2 cellular contexts compared by ENCODE assay signal in the genomic region with DNA sequence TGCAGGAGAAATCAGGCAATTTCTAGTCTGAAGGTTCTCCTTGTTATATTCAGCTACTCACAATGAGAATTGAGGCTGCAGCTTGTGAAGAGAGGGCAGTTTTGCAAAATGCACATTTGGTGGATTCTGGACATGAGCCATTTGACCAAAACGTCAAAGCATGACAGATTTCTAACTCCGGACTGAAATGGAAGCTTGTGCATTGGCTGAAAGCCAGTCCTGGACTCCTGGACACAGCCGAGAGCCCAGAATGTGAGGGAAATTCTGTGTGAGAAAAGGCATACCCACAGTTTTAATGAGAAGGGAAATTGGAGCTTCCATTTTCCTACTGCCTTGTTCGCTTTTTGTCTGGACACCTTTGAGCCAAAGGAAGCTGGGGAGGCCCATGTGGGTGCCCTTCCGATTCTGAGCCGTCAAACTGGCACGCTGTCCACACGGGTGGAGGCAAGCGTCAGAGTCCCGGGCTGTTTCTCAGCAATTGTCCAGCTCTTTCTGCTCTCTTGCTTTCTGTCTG.
TF ChIP-seq lines count a peak whose summit lies in the region.

No MANE protein-coding gene starts in this region.

TF ChIP-seq in IMR-90, 13 proteins besides CTCF, POLR2A, EP300 and RAD21:
- TF ChIP-seq CHD1 (IDR thresholded peaks at IDR 0.05; ENCODE audit: low read depth, low read length) = no peak
- TF ChIP-seq, protein P1, sequence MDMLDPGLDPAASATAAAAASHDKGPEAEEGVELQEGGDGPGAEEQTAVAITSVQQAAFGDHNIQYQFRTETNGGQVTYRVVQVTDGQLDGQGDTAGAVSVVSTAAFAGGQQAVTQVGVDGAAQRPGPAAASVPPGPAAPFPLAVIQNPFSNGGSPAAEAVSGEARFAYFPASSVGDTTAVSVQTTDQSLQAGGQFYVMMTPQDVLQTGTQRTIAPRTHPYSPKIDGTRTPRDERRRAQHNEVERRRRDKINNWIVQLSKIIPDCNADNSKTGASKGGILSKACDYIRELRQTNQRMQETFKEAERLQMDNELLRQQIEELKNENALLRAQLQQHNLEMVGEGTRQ (IDR thresholded peaks at IDR 0.05; ENCODE audit: low read depth, low read length) = no peak
- no peak for TF ChIP-seq MAFK (IDR thresholded peaks at IDR 0.05; ENCODE audit: low read depth, low read length)
- no peak for TF ChIP-seq FOS (IDR thresholded peaks at IDR 0.05; ENCODE audit: low read depth, low read length)
- TF ChIP-seq SMC3 (IDR thresholded peaks at IDR 0.05; ENCODE audit: low read depth, low read length) = no peak
- TF ChIP-seq MAZ (IDR thresholded peaks at IDR 0.05; ENCODE audit: borderline replicate concordance, low read depth, low read length) = no peak
- TF ChIP-seq, protein P2, sequence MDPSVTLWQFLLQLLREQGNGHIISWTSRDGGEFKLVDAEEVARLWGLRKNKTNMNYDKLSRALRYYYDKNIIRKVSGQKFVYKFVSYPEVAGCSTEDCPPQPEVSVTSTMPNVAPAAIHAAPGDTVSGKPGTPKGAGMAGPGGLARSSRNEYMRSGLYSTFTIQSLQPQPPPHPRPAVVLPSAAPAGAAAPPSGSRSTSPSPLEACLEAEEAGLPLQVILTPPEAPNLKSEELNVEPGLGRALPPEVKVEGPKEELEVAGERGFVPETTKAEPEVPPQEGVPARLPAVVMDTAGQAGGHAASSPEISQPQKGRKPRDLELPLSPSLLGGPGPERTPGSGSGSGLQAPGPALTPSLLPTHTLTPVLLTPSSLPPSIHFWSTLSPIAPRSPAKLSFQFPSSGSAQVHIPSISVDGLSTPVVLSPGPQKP (IDR thresholded peaks at IDR 0.05; ENCODE audit: borderline replicate concordance, low read depth, low read length) = no peak
- TF ChIP-seq CEBPB (IDR thresholded peaks at IDR 0.05; ENCODE audit: low read depth, low read length) = no peak
- TF ChIP-seq NFE2L2 (IDR thresholded peaks at IDR 0.05; ENCODE audit: low read depth, low read length) = no peak
- TF ChIP-seq RCOR1 (IDR thresholded peaks at IDR 0.05; ENCODE audit: insufficient replicate concordance, low read length) = no peak
- TF ChIP-seq MXI1 (IDR thresholded peaks at IDR 0.05; ENCODE audit: borderline replicate concordance, low read depth, low read length) = no peak
- no peak for TF ChIP-seq RFX5 (IDR thresholded peaks at IDR 0.05; ENCODE audit: low read depth, low read length)

TF ChIP-seq in HepG2, 621 proteins besides CTCF, POLR2A, EP300 and RAD21 (continues in another document):
- TF ChIP-seq NR2F6 (IDR thresholded peaks at IDR 0.05) (no peak), NR2F6 (CRISPR knock-in tag; IDR thresholded peaks at IDR 0.05) (no peak), HES4 (CRISPR knock-in tag; IDR thresholded peaks at IDR 0.05; ENCODE audit: borderline replicate concordance) (no peak), YEATS2 (CRISPR knock-in tag; IDR thresholded peaks at IDR 0.05; ENCODE audit: borderline replicate concordance) (no peak), ZBTB38 (CRISPR knock-in tag; IDR thresholded peaks at IDR 0.05) (peak; percentile 78), SALL1 (CRISPR knock-in tag; IDR thresholded peaks at IDR 0.05) (0 out of 2 replicates have a peak, but pooled peaks have one; percentile 4), ZNF7 (CRISPR knock-in tag; IDR thresholded peaks at IDR 0.05) (no peak), PAWR (CRISPR knock-in tag; IDR thresholded peaks at IDR 0.05; ENCODE audit: borderline replicate concordance) (no peak), U2AF1 (optimal IDR thresholded peaks at IDR 0.05; ENCODE audit: low read depth, low read length) (no peak), ARHGAP35 (CRISPR knock-in tag; IDR thresholded peaks at IDR 0.05; ENCODE audit: borderline replicate concordance) (no peak), ZNF724P (CRISPR knock-in tag; IDR thresholded peaks at IDR 0.05; ENCODE audit: borderline replicate concordance) (0 out of 2 replicates have a peak, but pooled peaks have one; percentile 29), IKZF5 (CRISPR knock-in tag; IDR thresholded peaks at IDR 0.05) (no peak), SAFB2 (CRISPR knock-in tag; IDR thresholded peaks at IDR 0.05; ENCODE audit: borderline replicate concordance, low read depth) (no peak), NCOA1 (CRISPR knock-in tag; IDR thresholded peaks at IDR 0.05) (no peak), ARNTL (CRISPR knock-in tag; IDR thresholded peaks at IDR 0.05) (no peak), TGIF2 (CRISPR knock-in tag; IDR thresholded peaks at IDR 0.05) (0 out of 2 replicates have a peak, but pooled peaks have one; percentile 14), ZMYM2 (CRISPR knock-in tag; IDR thresholded peaks at IDR 0.05) (no peak), ZNF33B (CRISPR knock-in tag; IDR thresholded peaks at IDR 0.05) (0 out of 2 replicates have a peak, but pooled peaks have one; percentile 59), ZNF24 (IDR thresholded peaks at IDR 0.05) (no peak), SOX13 (IDR thresholded peaks at IDR 0.05) (no peak), SOX13 (CRISPR knock-in tag; conservative IDR thresholded peaks at IDR 0.05 in 1 of 2, IDR thresholded peaks at IDR 0.05 in 1 of 2) (no peak), NRL (CRISPR knock-in tag; IDR thresholded peaks at IDR 0.05; ENCODE audit: borderline replicate concordance) (no peak), ASH2L (IDR thresholded peaks at IDR 0.05; ENCODE audit: insufficient read length, low read depth, low read length) (no peak)
- TF ChIP-seq, protein P3, sequence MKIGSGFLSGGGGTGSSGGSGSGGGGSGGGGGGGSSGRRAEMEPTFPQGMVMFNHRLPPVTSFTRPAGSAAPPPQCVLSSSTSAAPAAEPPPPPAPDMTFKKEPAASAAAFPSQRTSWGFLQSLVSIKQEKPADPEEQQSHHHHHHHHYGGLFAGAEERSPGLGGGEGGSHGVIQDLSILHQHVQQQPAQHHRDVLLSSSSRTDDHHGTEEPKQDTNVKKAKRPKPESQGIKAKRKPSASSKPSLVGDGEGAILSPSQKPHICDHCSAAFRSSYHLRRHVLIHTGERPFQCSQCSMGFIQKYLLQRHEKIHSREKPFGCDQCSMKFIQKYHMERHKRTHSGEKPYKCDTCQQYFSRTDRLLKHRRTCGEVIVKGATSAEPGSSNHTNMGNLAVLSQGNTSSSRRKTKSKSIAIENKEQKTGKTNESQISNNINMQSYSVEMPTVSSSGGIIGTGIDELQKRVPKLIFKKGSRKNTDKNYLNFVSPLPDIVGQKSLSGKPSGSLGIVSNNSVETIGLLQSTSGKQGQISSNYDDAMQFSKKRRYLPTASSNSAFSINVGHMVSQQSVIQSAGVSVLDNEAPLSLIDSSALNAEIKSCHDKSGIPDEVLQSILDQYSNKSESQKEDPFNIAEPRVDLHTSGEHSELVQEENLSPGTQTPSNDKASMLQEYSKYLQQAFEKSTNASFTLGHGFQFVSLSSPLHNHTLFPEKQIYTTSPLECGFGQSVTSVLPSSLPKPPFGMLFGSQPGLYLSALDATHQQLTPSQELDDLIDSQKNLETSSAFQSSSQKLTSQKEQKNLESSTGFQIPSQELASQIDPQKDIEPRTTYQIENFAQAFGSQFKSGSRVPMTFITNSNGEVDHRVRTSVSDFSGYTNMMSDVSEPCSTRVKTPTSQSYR (CRISPR knock-in tag; IDR thresholded peaks at IDR 0.05; ENCODE audit: borderline replicate concordance) = no peak
- TF ChIP-seq, protein P4, sequence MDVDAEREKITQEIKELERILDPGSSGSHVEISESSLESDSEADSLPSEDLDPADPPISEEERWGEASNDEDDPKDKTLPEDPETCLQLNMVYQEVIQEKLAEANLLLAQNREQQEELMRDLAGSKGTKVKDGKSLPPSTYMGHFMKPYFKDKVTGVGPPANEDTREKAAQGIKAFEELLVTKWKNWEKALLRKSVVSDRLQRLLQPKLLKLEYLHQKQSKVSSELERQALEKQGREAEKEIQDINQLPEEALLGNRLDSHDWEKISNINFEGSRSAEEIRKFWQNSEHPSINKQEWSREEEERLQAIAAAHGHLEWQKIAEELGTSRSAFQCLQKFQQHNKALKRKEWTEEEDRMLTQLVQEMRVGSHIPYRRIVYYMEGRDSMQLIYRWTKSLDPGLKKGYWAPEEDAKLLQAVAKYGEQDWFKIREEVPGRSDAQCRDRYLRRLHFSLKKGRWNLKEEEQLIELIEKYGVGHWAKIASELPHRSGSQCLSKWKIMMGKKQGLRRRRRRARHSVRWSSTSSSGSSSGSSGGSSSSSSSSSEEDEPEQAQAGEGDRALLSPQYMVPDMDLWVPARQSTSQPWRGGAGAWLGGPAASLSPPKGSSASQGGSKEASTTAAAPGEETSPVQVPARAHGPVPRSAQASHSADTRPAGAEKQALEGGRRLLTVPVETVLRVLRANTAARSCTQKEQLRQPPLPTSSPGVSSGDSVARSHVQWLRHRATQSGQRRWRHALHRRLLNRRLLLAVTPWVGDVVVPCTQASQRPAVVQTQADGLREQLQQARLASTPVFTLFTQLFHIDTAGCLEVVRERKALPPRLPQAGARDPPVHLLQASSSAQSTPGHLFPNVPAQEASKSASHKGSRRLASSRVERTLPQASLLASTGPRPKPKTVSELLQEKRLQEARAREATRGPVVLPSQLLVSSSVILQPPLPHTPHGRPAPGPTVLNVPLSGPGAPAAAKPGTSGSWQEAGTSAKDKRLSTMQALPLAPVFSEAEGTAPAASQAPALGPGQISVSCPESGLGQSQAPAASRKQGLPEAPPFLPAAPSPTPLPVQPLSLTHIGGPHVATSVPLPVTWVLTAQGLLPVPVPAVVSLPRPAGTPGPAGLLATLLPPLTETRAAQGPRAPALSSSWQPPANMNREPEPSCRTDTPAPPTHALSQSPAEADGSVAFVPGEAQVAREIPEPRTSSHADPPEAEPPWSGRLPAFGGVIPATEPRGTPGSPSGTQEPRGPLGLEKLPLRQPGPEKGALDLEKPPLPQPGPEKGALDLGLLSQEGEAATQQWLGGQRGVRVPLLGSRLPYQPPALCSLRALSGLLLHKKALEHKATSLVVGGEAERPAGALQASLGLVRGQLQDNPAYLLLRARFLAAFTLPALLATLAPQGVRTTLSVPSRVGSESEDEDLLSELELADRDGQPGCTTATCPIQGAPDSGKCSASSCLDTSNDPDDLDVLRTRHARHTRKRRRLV (CRISPR knock-in tag; IDR thresholded peaks at IDR 0.05) = no peak
- TF ChIP-seq, protein P5, sequence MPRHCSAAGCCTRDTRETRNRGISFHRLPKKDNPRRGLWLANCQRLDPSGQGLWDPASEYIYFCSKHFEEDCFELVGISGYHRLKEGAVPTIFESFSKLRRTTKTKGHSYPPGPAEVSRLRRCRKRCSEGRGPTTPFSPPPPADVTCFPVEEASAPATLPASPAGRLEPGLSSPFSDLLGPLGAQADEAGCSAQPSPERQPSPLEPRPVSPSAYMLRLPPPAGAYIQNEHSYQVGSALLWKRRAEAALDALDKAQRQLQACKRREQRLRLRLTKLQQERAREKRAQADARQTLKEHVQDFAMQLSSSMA (CRISPR knock-in tag; IDR thresholded peaks at IDR 0.05) = 0 out of 2 replicates have a peak, but pooled peaks have one; percentile 40
- TF ChIP-seq, protein P6, sequence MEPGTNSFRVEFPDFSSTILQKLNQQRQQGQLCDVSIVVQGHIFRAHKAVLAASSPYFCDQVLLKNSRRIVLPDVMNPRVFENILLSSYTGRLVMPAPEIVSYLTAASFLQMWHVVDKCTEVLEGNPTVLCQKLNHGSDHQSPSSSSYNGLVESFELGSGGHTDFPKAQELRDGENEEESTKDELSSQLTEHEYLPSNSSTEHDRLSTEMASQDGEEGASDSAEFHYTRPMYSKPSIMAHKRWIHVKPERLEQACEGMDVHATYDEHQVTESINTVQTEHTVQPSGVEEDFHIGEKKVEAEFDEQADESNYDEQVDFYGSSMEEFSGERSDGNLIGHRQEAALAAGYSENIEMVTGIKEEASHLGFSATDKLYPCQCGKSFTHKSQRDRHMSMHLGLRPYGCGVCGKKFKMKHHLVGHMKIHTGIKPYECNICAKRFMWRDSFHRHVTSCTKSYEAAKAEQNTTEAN (CRISPR knock-in tag; conservative IDR thresholded peaks at IDR 0.05) = no peak
- TF ChIP-seq, protein P7, sequence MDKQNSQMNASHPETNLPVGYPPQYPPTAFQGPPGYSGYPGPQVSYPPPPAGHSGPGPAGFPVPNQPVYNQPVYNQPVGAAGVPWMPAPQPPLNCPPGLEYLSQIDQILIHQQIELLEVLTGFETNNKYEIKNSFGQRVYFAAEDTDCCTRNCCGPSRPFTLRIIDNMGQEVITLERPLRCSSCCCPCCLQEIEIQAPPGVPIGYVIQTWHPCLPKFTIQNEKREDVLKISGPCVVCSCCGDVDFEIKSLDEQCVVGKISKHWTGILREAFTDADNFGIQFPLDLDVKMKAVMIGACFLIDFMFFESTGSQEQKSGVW (CRISPR knock-in tag; IDR thresholded peaks at IDR 0.05; ENCODE audit: borderline replicate concordance) = no peak
- TF ChIP-seq, protein P8, sequence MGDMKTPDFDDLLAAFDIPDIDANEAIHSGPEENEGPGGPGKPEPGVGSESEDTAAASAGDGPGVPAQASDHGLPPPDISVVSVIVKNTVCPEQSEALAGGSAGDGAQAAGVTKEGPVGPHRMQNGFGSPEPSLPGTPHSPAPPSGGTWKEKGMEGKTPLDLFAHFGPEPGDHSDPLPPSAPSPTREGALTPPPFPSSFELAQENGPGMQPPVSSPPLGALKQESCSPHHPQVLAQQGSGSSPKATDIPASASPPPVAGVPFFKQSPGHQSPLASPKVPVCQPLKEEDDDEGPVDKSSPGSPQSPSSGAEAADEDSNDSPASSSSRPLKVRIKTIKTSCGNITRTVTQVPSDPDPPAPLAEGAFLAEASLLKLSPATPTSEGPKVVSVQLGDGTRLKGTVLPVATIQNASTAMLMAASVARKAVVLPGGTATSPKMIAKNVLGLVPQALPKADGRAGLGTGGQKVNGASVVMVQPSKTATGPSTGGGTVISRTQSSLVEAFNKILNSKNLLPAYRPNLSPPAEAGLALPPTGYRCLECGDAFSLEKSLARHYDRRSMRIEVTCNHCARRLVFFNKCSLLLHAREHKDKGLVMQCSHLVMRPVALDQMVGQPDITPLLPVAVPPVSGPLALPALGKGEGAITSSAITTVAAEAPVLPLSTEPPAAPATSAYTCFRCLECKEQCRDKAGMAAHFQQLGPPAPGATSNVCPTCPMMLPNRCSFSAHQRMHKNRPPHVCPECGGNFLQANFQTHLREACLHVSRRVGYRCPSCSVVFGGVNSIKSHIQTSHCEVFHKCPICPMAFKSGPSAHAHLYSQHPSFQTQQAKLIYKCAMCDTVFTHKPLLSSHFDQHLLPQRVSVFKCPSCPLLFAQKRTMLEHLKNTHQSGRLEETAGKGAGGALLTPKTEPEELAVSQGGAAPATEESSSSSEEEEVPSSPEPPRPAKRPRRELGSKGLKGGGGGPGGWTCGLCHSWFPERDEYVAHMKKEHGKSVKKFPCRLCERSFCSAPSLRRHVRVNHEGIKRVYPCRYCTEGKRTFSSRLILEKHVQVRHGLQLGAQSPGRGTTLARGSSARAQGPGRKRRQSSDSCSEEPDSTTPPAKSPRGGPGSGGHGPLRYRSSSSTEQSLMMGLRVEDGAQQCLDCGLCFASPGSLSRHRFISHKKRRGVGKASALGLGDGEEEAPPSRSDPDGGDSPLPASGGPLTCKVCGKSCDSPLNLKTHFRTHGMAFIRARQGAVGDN (CRISPR knock-in tag; IDR thresholded peaks at IDR 0.05) = peak; percentile 62
- TF ChIP-seq, protein P9, sequence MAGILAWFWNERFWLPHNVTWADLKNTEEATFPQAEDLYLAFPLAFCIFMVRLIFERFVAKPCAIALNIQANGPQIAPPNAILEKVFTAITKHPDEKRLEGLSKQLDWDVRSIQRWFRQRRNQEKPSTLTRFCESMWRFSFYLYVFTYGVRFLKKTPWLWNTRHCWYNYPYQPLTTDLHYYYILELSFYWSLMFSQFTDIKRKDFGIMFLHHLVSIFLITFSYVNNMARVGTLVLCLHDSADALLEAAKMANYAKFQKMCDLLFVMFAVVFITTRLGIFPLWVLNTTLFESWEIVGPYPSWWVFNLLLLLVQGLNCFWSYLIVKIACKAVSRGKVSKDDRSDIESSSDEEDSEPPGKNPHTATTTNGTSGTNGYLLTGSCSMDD (CRISPR knock-in tag; IDR thresholded peaks at IDR 0.05) = no peak
